In genomic region chr21:39518055-39518844, GRCh38 we compare ENCODE assay signal across 9 cellular contexts.
DNase-seq lines count a peak whose midpoint lies in the region; ATAC-seq and TF ChIP-seq lines count a peak whose summit lies in the region.
"Had no signal": no experiment of that assay in that cellular context is flagged by ENCODE, and none has a peak within 500 bp of the region (broad histone marks: within the 10 kb centered on the region; RNA-seq: fewer than 3 reads in every experiment).

No MANE protein-coding gene starts in this region.

- no peak overlapping the region for H3K4me3 ChIP-seq in CD8-positive, alpha-beta T cell (ENCODE audit: low read depth, low read length)
- no peak overlapping the region for H3K4me3 ChIP-seq in Karpas-422 (ENCODE audit: low read length)
- H3K4me3 ChIP-seq in PC-3 (ENCODE audit: low read length): no peak overlapping the region

- H3K27ac Mint-ChIP-seq in CD8-positive, alpha-beta T cell: no peak overlapping the region
- no peak overlapping the region for H3K27ac Mint-ChIP-seq in activated T-cell treated with anti-CD3 and anti-CD28 coated beads, Interleukin-2, amount 50 U/mL, for 72 hours
- H3K27ac Mint-ChIP-seq: stimulated activated naive CD8-positive, alpha-beta T cell treated with anti-CD3 and anti-CD28 coated beads, Interleukin-15, Interleukin-2, amounts not matched to agents 100 ng/mL and 50 ng/mL, for 24 hours had no signal

- no peak overlapping the region for H3K4me3 Mint-ChIP-seq in CD8-positive, alpha-beta T cell
- H3K4me3 Mint-ChIP-seq in activated T-cell treated with anti-CD3 and anti-CD28 coated beads, Interleukin-2, amount 50 U/mL, for 72 hours: no peak overlapping the region
- H3K4me3 Mint-ChIP-seq: stimulated activated naive CD8-positive, alpha-beta T cell treated with anti-CD3 and anti-CD28 coated beads, Interleukin-15, Interleukin-2, amounts not matched to agents 100 ng/mL and 50 ng/mL, for 24 hours had no signal

- POLR2A ChIA-PET in CD8-positive, alpha-beta T cell (lab: Charles Lee): no interaction called here
- POLR2A ChIA-PET in PC-3 (lab: Charles Lee; ENCODE audit: unreplicated experiment): interaction anchor here (0.7 kb wide), 1 partner anchor 143 kb away, joined by 3 read pairs; no protein-coding TSS in a partner anchor

- no peak overlapping the region for H3K27ac ChIP-seq in CD8-positive, alpha-beta T cell (ENCODE audit: low read depth, low read length)
- H3K27ac ChIP-seq in Karpas-422 (ENCODE audit: low read length): no peak overlapping the region
- H3K27ac ChIP-seq in PC-3 (ENCODE audit: low read length): no peak overlapping the region
- H3K27ac ChIP-seq in foreskin keratinocyte: no peak overlapping the region

- no peaks in the 10 kb centered on the region for H3K36me3 ChIP-seq in CD8-positive, alpha-beta T cell (ENCODE audit: insufficient read depth, low read length)
- H3K36me3 ChIP-seq in Karpas-422 (ENCODE audit: insufficient read depth, low read length) (no peaks in the 10 kb centered on the region), PC-3 (ENCODE audit: low read depth, low read length) (no peaks in the 10 kb centered on the region)

- no peaks in the 10 kb centered on the region for H3K4me1 ChIP-seq in CD8-positive, alpha-beta T cell (ENCODE audit: insufficient read depth, low read length)
- no peaks in the 10 kb centered on the region for H3K4me1 ChIP-seq in Karpas-422 (ENCODE audit: low read length)
- peaks cover 5% of the 10 kb centered on the region; the same call in 1 of the 2 replicates for H3K4me1 ChIP-seq in PC-3 (ENCODE audit: insufficient read depth, low read length)
- no peaks in the 10 kb centered on the region for H3K4me1 ChIP-seq in foreskin keratinocyte

- H3K27me3 Mint-ChIP-seq in CD8-positive, alpha-beta T cell (ENCODE audit: low read depth): peaks cover 5% of the 10 kb centered on the region
- no peaks in the 10 kb centered on the region for H3K27me3 Mint-ChIP-seq in activated T-cell treated with anti-CD3 and anti-CD28 coated beads, Interleukin-2, amount 50 U/mL, for 72 hours (ENCODE audit: low read depth)

- H3K79me2 ChIP-seq in Karpas-422 (ENCODE audit: low read length) (no peaks in the 10 kb centered on the region), PC-3 (ENCODE audit: low read length) (no peaks in the 10 kb centered on the region)

- peak in 6 of 7 experiments; percentile 13 to 60 (median 33) for DNase-seq in CD8-positive, alpha-beta T cell
- DNase-seq in Karpas-422: peak; percentile 93
- DNase-seq in PC-3: peak; percentile 82
- peak; percentile 45 to 49 for DNase-seq in activated T-cell treated with anti-CD3 and anti-CD28 coated beads, Interleukin-2, amount 50 U/mL, for 72 hours
- DNase-seq in foreskin keratinocyte: peak in 1 of 2 donors; percentile 36
- peak in 30 of 56 donors; percentile 9 to 69 (median 26) for DNase-seq in nucleus accumbens (lab: John Stamatoyannopoulos, UW)

- H3K9me2 ChIP-seq in Karpas-422 (replicated peaks; ENCODE audit: insufficient read depth, low read length) (no peaks in the 10 kb centered on the region), PC-3 (replicated peaks; ENCODE audit: low read length) (no peaks in the 10 kb centered on the region)

- no peak overlapping the region for H3K4me2 ChIP-seq in Karpas-422 (ENCODE audit: low read depth, low read length, poor library complexity, severe bottlenecking)
- H3K4me2 ChIP-seq in PC-3 (ENCODE audit: low read length): no peak overlapping the region

- no peaks in the 10 kb centered on the region for H3K36me3 Mint-ChIP-seq in CD8-positive, alpha-beta T cell
- no peaks in the 10 kb centered on the region for H3K36me3 Mint-ChIP-seq in activated T-cell treated with anti-CD3 and anti-CD28 coated beads, Interleukin-2, amount 50 U/mL, for 72 hours (ENCODE audit: insufficient read depth in 2 of 2)

- no peaks in the 10 kb centered on the region for H3K4me1 Mint-ChIP-seq in CD8-positive, alpha-beta T cell (ENCODE audit: low read depth)
- no peaks in the 10 kb centered on the region for H3K4me1 Mint-ChIP-seq in activated T-cell treated with anti-CD3 and anti-CD28 coated beads, Interleukin-2, amount 50 U/mL, for 72 hours (ENCODE audit: low read depth)

- CTCF ChIA-PET in CD8-positive, alpha-beta T cell (lab: Charles Lee): interaction anchor here (0.8 to 2.0 kb wide), 11 partner anchors 9 to 199 kb away, joined by 3 to 10 read pairs (median 4); no protein-coding TSS in a partner anchor
- CTCF ChIA-PET in PC-3 (lab: Charles Lee): interaction anchor here (0.6 to 1.4 kb wide), 7 partner anchors 37 to 1001 kb away, joined by 3 to 12 read pairs (median 4); no protein-coding TSS in a partner anchor

- H3K27me3 ChIP-seq in CD8-positive, alpha-beta T cell (ENCODE audit: insufficient read depth, low read length): no peaks in the 10 kb centered on the region
- 0 out of 2 replicates have a peak, but pooled peaks cover 4% of the 10 kb centered on the region for H3K27me3 ChIP-seq in Karpas-422 (ENCODE audit: low read length)
- H3K27me3 ChIP-seq in PC-3 (ENCODE audit: low read length): no peaks in the 10 kb centered on the region
- H3K27me3 ChIP-seq in foreskin keratinocyte: peaks cover 12% of the 10 kb centered on the region

- peak; percentile 91 for TF ChIP-seq CTCF in CD8-positive, alpha-beta T cell (IDR thresholded peaks at IDR 0.05)
- TF ChIP-seq CTCF in PC-3 (conservative IDR thresholded peaks at IDR 0.05; ENCODE audit: low read depth, low read length) (peak; percentile 96), foreskin keratinocyte (conservative IDR thresholded peaks at IDR 0.05) (peak; percentile 86)

- no peak overlapping the region for H3K9ac ChIP-seq in Karpas-422 (ENCODE audit: low read length)
- no peak overlapping the region for H3K9ac ChIP-seq in PC-3 (ENCODE audit: low read length)

- no peaks in the 10 kb centered on the region for H3F3A ChIP-seq in PC-3 (ENCODE audit: low read length, unreplicated experiment)

- intact Hi-C loops in CD8-positive, alpha-beta T cell (cut with DNase I, micrococcal nuclease): loop anchor here (1.0 to 5.0 kb wide), 2 partner anchors 197 to 399 kb away; no protein-coding TSS in a partner anchor
- intact Hi-C loops in PC-3 (cut with micrococcal nuclease): loop anchor here (1.0 to 2.0 kb wide), 3 partner anchors 112 to 197 kb away; no protein-coding TSS in a partner anchor

- H3K9me3 ChIP-seq in CD8-positive, alpha-beta T cell (ENCODE audit: low read length): no peaks in the 10 kb centered on the region
- no peaks in the 10 kb centered on the region for H3K9me3 ChIP-seq in Karpas-422 (ENCODE audit: low read length)
- no peaks in the 10 kb centered on the region for H3K9me3 ChIP-seq in PC-3 (ENCODE audit: low read length)

- no peaks in the 10 kb centered on the region for H3K9me3 Mint-ChIP-seq in CD8-positive, alpha-beta T cell
- H3K9me3 Mint-ChIP-seq in activated T-cell treated with anti-CD3 and anti-CD28 coated beads, Interleukin-2, amount 50 U/mL, for 72 hours: no peaks in the 10 kb centered on the region
- H3K9me3 Mint-ChIP-seq: stimulated activated naive CD8-positive, alpha-beta T cell treated with anti-CD3 and anti-CD28 coated beads, Interleukin-15, Interleukin-2, amounts not matched to agents 100 ng/mL and 50 ng/mL, for 24 hours had no signal

- BruUV-seq in PC-3 (replicated peaks; lab: Mats Ljungman, UMichigan): no TSS peak

- H4K20me1 ChIP-seq in Karpas-422 (ENCODE audit: insufficient read depth, low read depth, low read length) (0 out of 2 replicates have a peak, but pooled peaks cover 11% of the 10 kb centered on the region), PC-3 (ENCODE audit: low read length) (no peaks in the 10 kb centered on the region)

- H2AFZ ChIP-seq in Karpas-422 (ENCODE audit: low read length) (no peak overlapping the region), PC-3 (ENCODE audit: low read length) (no peak overlapping the region)

- peak; percentile 65 for ATAC-seq in CD8-positive, alpha-beta T cell
- ATAC-seq in GM19395 (IDR thresholded peaks at IDR 0.05; ENCODE audit: unreplicated experiment) (peak; percentile 76), PC-3 (peak; percentile 97), foreskin keratinocyte (peak; percentile 61), GM19452 (IDR thresholded peaks at IDR 0.05; ENCODE audit: unreplicated experiment) (no peak)
- ATAC-seq in activated T-cell treated with anti-CD3 and anti-CD28 coated beads, Interleukin-2, amount 50 U/mL, for 72 hours (replicated peaks in 1 of 2): peak; percentile 77
